ENCODE assay signal across 8 cellular contexts in genomic region chr9:126411948-126412284, GRCh38.
A peak's percentile ranks its signal among the peaks of the same experiment; 100 is the strongest.
DNase-seq lines count a peak whose midpoint lies in the region; ATAC-seq and TF ChIP-seq lines count a peak whose summit lies in the region.
"Had no signal": no experiment of that assay in that cellular context is flagged by ENCODE, and none has a peak within 500 bp of the region (broad histone marks: within the 10 kb centered on the region; RNA-seq: fewer than 3 reads in every experiment).

No MANE protein-coding gene starts in this region.

- TF ChIP-seq CTCF in lower leg skin (IDR thresholded peaks at IDR 0.05), result no peak

- no peak overlapping the region for H3K4me3 ChIP-seq in lower leg skin (ENCODE audit: low read depth, poor library complexity, severe bottlenecking)

- 88 to 91% methylated on average over 6 of the region's 6 CpGs for WGBS in lower leg skin, 2 donors

- no peaks in the 10 kb centered on the region for H3K9me3 Mint-ChIP-seq in memory B cell
- H3K9me3 Mint-ChIP-seq: type B pancreatic cell had no signal

- H3K27ac Mint-ChIP-seq in memory B cell, result peak overlapping the region; percentile 77
- H3K27ac Mint-ChIP-seq: type B pancreatic cell had no signal

- peak; percentile 48 for DNase-seq in NCI-H748 treated with DMSO at 0.1 percent for 48 hours (lab: John Stamatoyannopoulos, UW)
- no peak for DNase-seq in memory B cell (ENCODE audit: low spot score in 2 of 2)
- no peak for DNase-seq in lower leg skin (ENCODE audit: low spot score in 2 of 2)
- DNase-seq in DMS114 treated with DMSO at 0.1 percent for 48 hours (lab: John Stamatoyannopoulos, UW; ENCODE audit: unreplicated experiment), result no peak

- peak; percentile 28 for ATAC-seq in GM18498 (IDR thresholded peaks at IDR 0.05; ENCODE audit: unreplicated experiment)
- peak; percentile 33 for ATAC-seq in HG02943 (IDR thresholded peaks at IDR 0.05; ENCODE audit: low read depth, unreplicated experiment)
- ATAC-seq in memory B cell (ENCODE audit: low read depth), result peak; percentile 13
- no peak for ATAC-seq in GM19023 (IDR thresholded peaks at IDR 0.05; ENCODE audit: unreplicated experiment)

- no peaks in the 10 kb centered on the region for H3K36me3 Mint-ChIP-seq in memory B cell

- H3K4me1 Mint-ChIP-seq in memory B cell, result peaks cover 18% of the 10 kb centered on the region

- peak overlapping the region; percentile 77 for H3K4me3 Mint-ChIP-seq in memory B cell
- H3K4me3 Mint-ChIP-seq: type B pancreatic cell had no signal

- TF ChIP-seq POLR2A in lower leg skin (IDR thresholded peaks at IDR 0.05), result no peak

- H3K27me3 Mint-ChIP-seq in memory B cell, result no peaks in the 10 kb centered on the region
- H3K27me3 Mint-ChIP-seq: type B pancreatic cell had no signal

- intact Hi-C loops in lower leg skin (cut with DNase I; ENCODE audit: low total_unique reads), result no loop called here
